23 cellular contexts compared by ENCODE assay signal in the genomic region with DNA sequence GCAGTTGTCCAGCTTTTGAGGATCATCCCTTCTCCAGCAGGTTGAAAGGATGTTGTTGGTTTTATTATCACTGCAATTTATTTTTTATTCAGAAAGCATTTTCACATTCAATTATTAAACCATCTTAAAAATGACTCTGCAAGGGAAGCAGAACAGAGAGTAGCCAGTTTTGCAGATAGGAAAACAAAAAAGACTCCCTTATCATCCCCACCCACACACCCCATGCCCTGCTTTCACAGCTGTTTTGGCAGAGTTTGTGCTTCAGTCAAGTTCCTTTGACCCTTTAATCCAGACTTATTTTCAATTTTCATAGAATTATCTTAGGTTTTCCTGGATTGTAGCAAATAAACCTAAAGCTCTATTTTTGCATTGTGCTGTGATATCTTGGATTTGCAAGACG. TPM values are rescaled to one million over a fixed set of nuclear protein-coding genes. Genes with fewer than 3 reads are reported as not detected.
DNase-seq lines count a peak whose midpoint lies in the region; ATAC-seq, FAIRE-seq and TF ChIP-seq lines count a peak whose summit lies in the region.
"Had no signal": no experiment of that assay in that cellular context is flagged by ENCODE, and none has a peak within 500 bp of the region (broad histone marks: within the 10 kb centered on the region; RNA-seq: fewer than 3 reads in every experiment).

No MANE protein-coding gene starts in this region.

- no TSS peak for BruUV-seq in GM12878 (replicated peaks; lab: Mats Ljungman, UMichigan)

- H2BK5ac ChIP-seq in neuronal stem cell (ENCODE audit: low read length), result no peak overlapping the region

- H3K4me3 ChIP-seq in GM12878 (no peak overlapping the region), neuronal stem cell (ENCODE audit: low read length in 2 of 2) (no peak overlapping the region)
- H3K4me3 ChIP-seq: BLaER1 had no signal

- TF ChIP-seq RAD21 in GM12878 (IDR thresholded peaks at IDR 0.05; ENCODE audit: insufficient read depth, low read depth, low read length), result no peak

- H3K79me2 ChIP-seq in GM12878 (ENCODE audit: control insufficient read depth, insufficient read depth, low read length), result no peaks in the 10 kb centered on the region

- RAD21 ChIA-PET in GM12878 (lab: Charles Lee; ENCODE audit: unreplicated experiment), result interaction anchor here (1.1 to 1.9 kb wide), 5 partner anchors 12 to 100 kb away, joined by 3 to 5 read pairs (median 4); no protein-coding TSS in a partner anchor

- no peak overlapping the region for H3K27ac ChIP-seq in GM12878 (ENCODE audit: control insufficient read depth, insufficient read depth)
- no peak overlapping the region for H3K27ac ChIP-seq in neuronal stem cell (replicated peaks; ENCODE audit: low read length)
- H3K27ac ChIP-seq: BLaER1 had no signal

- no peak for TF ChIP-seq POLR2A in GM12878 (IDR thresholded peaks at IDR 0.05; ENCODE audit: low read depth, low read length)

- no peak for TF ChIP-seq CTCF in GM12878 (IDR thresholded peaks at IDR 0.05 in 2 of 3, conservative IDR thresholded peaks at IDR 0.05 in 1 of 3; ENCODE audit: control insufficient read depth in 2 of 3, extremely low read depth in 1 of 3, insufficient read depth in 1 of 3, low read depth in 3 of 3, low read length in 3 of 3)
- TF ChIP-seq CTCF in D721Med (IDR thresholded peaks at IDR 0.05; ENCODE audit: insufficient read depth, missing control alignments), result no peak

- H3K27me3 ChIP-seq in GM12878 (replicated peaks in 1 of 2; ENCODE audit: control insufficient read depth in 2 of 2, insufficient read depth in 2 of 2, low read length in 1 of 2), result no peaks in the 10 kb centered on the region
- H3K27me3 ChIP-seq in neuronal stem cell (ENCODE audit: control insufficient read depth in 3 of 3, insufficient read depth in 3 of 3, low read depth in 1 of 3, low read length in 3 of 3), result no peaks in the 10 kb centered on the region
- H3K27me3 ChIP-seq: BE2C, BLaER1 had no signal

- no peak overlapping the region for H4K8ac ChIP-seq in neuronal stem cell (ENCODE audit: low read depth, low read length)

- no peak overlapping the region for H2BK12ac ChIP-seq in neuronal stem cell (ENCODE audit: low read length)

- no peak overlapping the region for H3K4ac ChIP-seq in neuronal stem cell (ENCODE audit: low read length)

- H3K4me1 ChIP-seq in GM12878 (ENCODE audit: control insufficient read depth, insufficient read depth, low read length) (no peaks in the 10 kb centered on the region), neuronal stem cell (ENCODE audit: control insufficient read depth in 2 of 2, insufficient read depth in 1 of 2, low read depth in 1 of 2, low read length in 2 of 2) (no peaks in the 10 kb centered on the region)
- H3K4me1 ChIP-seq: BLaER1 had no signal

- in situ Hi-C loops in GM12878 (cut with MboI), result no loop called here

- no peak overlapping the region for H2BK120ac ChIP-seq in neuronal stem cell (ENCODE audit: low read depth, low read length)

- POLR2A ChIA-PET in GM12878 (lab: Charles Lee), result no interaction called here

- no peak for TF ChIP-seq EP300 in GM12878 (IDR thresholded peaks at IDR 0.05; ENCODE audit: borderline replicate concordance in 1 of 2, control insufficient read depth in 1 of 2, low read depth in 2 of 2, low read length in 2 of 2)

- H3K79me1 ChIP-seq in neuronal stem cell (ENCODE audit: low read depth, low read length), result no peaks in the 10 kb centered on the region

- ATAC-seq in GM12878, result peak; percentile 60

- 0% methylated on average over 1 of the region's 1 CpG for WGBS in GM12878 (ENCODE audit: insufficient coverage, insufficient replicate concordance, low lambda C conversion rate, missing lambda C conversion rate)
- no CpG with 5 or more reads among the region's 1 CpG for WGBS in neuronal stem cell (ENCODE audit: extremely low coverage in 2 of 2, insufficient read length in 2 of 2, insufficient replicate concordance in 1 of 2), 2 donors

- H3K4me2 ChIP-seq in GM12878 (ENCODE audit: control insufficient read depth, insufficient read depth), result no peak overlapping the region
- H3K4me2 ChIP-seq in neuronal stem cell (ENCODE audit: insufficient read depth, low read length, poor library complexity, severe bottlenecking), result no peak overlapping the region
- H3K4me2 ChIP-seq: BLaER1 had no signal

- H3K14ac ChIP-seq in neuronal stem cell (ENCODE audit: low read length), result no peak overlapping the region

- H3K9me3 ChIP-seq in GM12878 (replicated peaks; ENCODE audit: control insufficient read depth, insufficient read depth, low read length) (no peaks in the 10 kb centered on the region), neuronal stem cell (replicated peaks in 1 of 2; ENCODE audit: control insufficient read depth in 2 of 2, insufficient read depth in 1 of 2, low read depth in 1 of 2, low read length in 2 of 2) (no peaks in the 10 kb centered on the region)
- H3K9me3 ChIP-seq: BE2C, BLaER1 had no signal

- FAIRE-seq in GM12878 (lab: Jason Lieb, UNC) (no peak), D721Med (lab: Jason Lieb, UNC) (no peak)
- FAIRE-seq: GM12892, GM18507 had no signal

- H2AFZ ChIP-seq in GM12878 (ENCODE audit: control insufficient read depth, low read depth, low read length) (no peak overlapping the region), neuronal stem cell (ENCODE audit: low read length) (peak overlapping the region; percentile 29)

- H3K9ac ChIP-seq in GM12878 (ENCODE audit: control insufficient read depth, insufficient read depth, low read length), result no peak overlapping the region
- no peak overlapping the region for H3K9ac ChIP-seq in neuronal stem cell (ENCODE audit: low read depth, low read length, poor library complexity)
- H3K9ac ChIP-seq: BLaER1 had no signal

- SMC1A ChIA-PET in GM12878 (lab: Charles Lee; ENCODE audit: uncharacterized antibody, unreplicated experiment), result interaction anchor here (0.5 to 3.3 kb wide), 16 partner anchors 8 to 229 kb away, joined by 3 to 13 read pairs (median 4); no protein-coding TSS in a partner anchor

- intact Hi-C loops in GM12878 (cut with micrococcal nuclease; ENCODE audit: unreplicated experiment), result no loop called here

- peak; percentile 55 for DNase-seq in OCI-M1 (lab: John Stamatoyannopoulos, UW)
- DNase-seq in GM12878 (ENCODE audit: low read depth, low spot score), result no peak
- no peak for DNase-seq in neuronal stem cell (ENCODE audit: low spot score)
- DNase-seq in NCI-H187 treated with DMSO at 0.1 percent for 48 hours (lab: John Stamatoyannopoulos, UW), result no peak
- DNase-seq in SIG-M5 treated with dmso at 0.1 percent for 504 hours (lab: John Stamatoyannopoulos, UW; ENCODE audit: unreplicated experiment), result no peak
- DNase-seq in D721Med (ENCODE audit: insufficient read length, low spot score), result no peak
- no peak for DNase-seq in NCI-H2196 treated with DMSO at 0.1 percent for 48 hours (lab: John Stamatoyannopoulos, UW; ENCODE audit: unreplicated experiment)
- DNase-seq: 8988T; ACHN; BE2C; C1 segment of cervical spinal cord; CD4-positive, alpha-beta memory T cell; CD4-positive, CD25-positive, alpha-beta regulatory T cell; CD8-positive, alpha-beta memory T cell; COR-L47; DMS79 treated with DMSO at 0.1 percent for 48 hours; GF-D8 had no signal

- CTCF ChIA-PET in GM12878 (lab: Yijun Ruan, JAX), result interaction anchor here (1.0 to 2.8 kb wide), 3 partner anchors 21 to 243 kb away, joined by 3 to 8 read pairs (median 8); no protein-coding TSS in a partner anchor

- H2BK15ac ChIP-seq in neuronal stem cell (ENCODE audit: low read length), result no peak overlapping the region

- no peak overlapping the region for H3K23ac ChIP-seq in neuronal stem cell (ENCODE audit: low read depth, low read length, poor library complexity)

- no peaks in the 10 kb centered on the region for H4K20me1 ChIP-seq in GM12878 (ENCODE audit: control insufficient read depth, insufficient read depth)
- H4K20me1 ChIP-seq: BLaER1 had no signal

- no peak overlapping the region for H4K91ac ChIP-seq in neuronal stem cell (ENCODE audit: low read depth, low read length, poor library complexity)

- H3K36me3 ChIP-seq in GM12878 (ENCODE audit: control insufficient read depth in 2 of 2, insufficient read depth in 2 of 2, low read length in 1 of 2) (no peaks in the 10 kb centered on the region), neuronal stem cell (replicated peaks in 1 of 2; ENCODE audit: control insufficient read depth in 2 of 2, insufficient read depth in 2 of 2, low read length in 2 of 2) (no peaks in the 10 kb centered on the region)
- H3K36me3 ChIP-seq: BE2C, BLaER1 had no signal

- no peak overlapping the region for H2AK5ac ChIP-seq in neuronal stem cell (ENCODE audit: low read depth, low read length)

- H3K18ac ChIP-seq in neuronal stem cell (ENCODE audit: low read length), result no peak overlapping the region

TF ChIP-seq in GM12878, 131 proteins besides CTCF, POLR2A, EP300 and RAD21 (continues in another document):
- no peak for TF ChIP-seq MTA3 (IDR thresholded peaks at IDR 0.05; ENCODE audit: borderline replicate concordance, low read length)
- TF ChIP-seq FOXM1 (IDR thresholded peaks at IDR 0.05; ENCODE audit: low read depth, low read length), result no peak

RNA-seq across cellular contexts. Expression of a gene that starts 44.4 kb away (rescaled TPM):
- 0.40 TPM in 1 of 2 replicates, not detected in the other for total RNA-seq in GM12878 (2013; cell fraction: nucleolus; rRNA removed)
- total RNA-seq in GM12878 (2014; rRNA removed) (0.05 TPM in 1 of 2 replicates, not detected in the other), GM12878 (2014; rRNA removed; fragmentation: Illumina TruSeq; extraction: Trizol) (0.05 TPM in 1 of 2 replicates, not detected in the other), GM12878 (2021) (0.15 TPM in 1 of 2 replicates, not detected in the other)
- not detected for polyA plus RNA-seq in GM12878 (2011; ENCODE audit: low read depth)
- polyA plus RNA-seq in GM12878 (2011; rRNA removed) (0.86 and 1.4 TPM in 2 replicates), GM12878 (2014; fragmentation: Illumina TruSeq; extraction: Trizol) (0.03 TPM in 1 of 2 replicates, not detected in the other), GM12878 (2014; fragmentation: Nextera tagmentation; extraction: Ambion mirVana) (not detected), GM12878 (2014; rRNA removed) (0.03 TPM in 1 of 2 replicates, not detected in the other), GM12878 (2016; fragmentation: Nextera tagmentation; extraction: Ambion mirVana) (not detected)
- 0.19 and 0.27 TPM in 2 replicates for polyA plus RNA-seq in GM12878 (2011; cell fraction: cytosol; rRNA removed)
- 1.5 and 2.8 TPM in 2 replicates for polyA plus RNA-seq in GM12878 (2011; cell fraction: nucleus; rRNA removed)
- polyA plus RNA-seq in GM12878 (2012), result not detected in 2 replicates
- 0.29 and 0.31 TPM in 2 replicates for polyA minus RNA-seq in GM12878 (2011; rRNA and poly(A)+ RNA removed)
- polyA minus RNA-seq in GM12878 (2011; cell fraction: cytosol; rRNA and poly(A)+ RNA removed), result not detected in 2 replicates
- 0.29 and 0.48 TPM in 2 replicates for polyA minus RNA-seq in GM12878 (2011; cell fraction: nucleus; rRNA and poly(A)+ RNA removed)
- polyA plus RNA-seq in neuronal stem cell (2013, experiment 1 of 2), result 0.04 TPM
- polyA plus RNA-seq in neuronal stem cell (2013, experiment 2 of 2), result not detected
- total RNA-seq: A673; CD4-positive, alpha-beta memory T cell; CD4-positive, CD25-positive, alpha-beta regulatory T cell; CD8-positive, alpha-beta memory T cell had no signal
- polyA plus RNA-seq: AG04450; CD14-positive monocyte; CD4-positive, alpha-beta memory T cell; CD4-positive, CD25-positive, alpha-beta regulatory T cell; CD8-positive, alpha-beta memory T cell had no signal
